16 cellular contexts compared by ENCODE assay signal in genomic region chr6:116073765-116074450, GRCh38. TPM values are rescaled to one million over a fixed set of nuclear protein-coding genes. Genes with fewer than 3 reads are reported as not detected.
DNase-seq lines count a peak whose midpoint lies in the region; ATAC-seq, FAIRE-seq and TF ChIP-seq lines count a peak whose summit lies in the region.
"Had no signal": no experiment of that assay in that cellular context is flagged by ENCODE, and none has a peak within 500 bp of the region (broad histone marks: within the 10 kb centered on the region; RNA-seq: fewer than 3 reads in every experiment).

No MANE protein-coding gene starts in this region.

- H3K4me1 ChIP-seq in A549 (peaks cover 45% of the 10 kb centered on the region), RWPE2 (ENCODE audit: insufficient read depth, poor library complexity, severe bottlenecking) (peaks cover 26% of the 10 kb centered on the region), stomach (peaks cover 0 to 5% (median 0%) of the 10 kb centered on the region in 4 donors)

- CTCF ChIA-PET in A549 (lab: Yijun Ruan, JAX): interaction anchor here (0.8 to 1.3 kb wide), 4 partner anchors 11 to 27 kb away, joined by 3 to 6 read pairs (median 4); partner anchors contain the start of genes FRK and NT5DC1

- H3K27ac ChIP-seq in A549: peak overlapping the region; percentile 60 to 67
- H3K27ac ChIP-seq in RWPE2 (ENCODE audit: poor library complexity, severe bottlenecking): no peak overlapping the region
- no peak overlapping the region for H3K27ac ChIP-seq in stomach

- FAIRE-seq in A549 (lab: Jason Lieb, UNC): no peak
- peak; percentile 6 for FAIRE-seq in H54 (lab: Jason Lieb, UNC)
- FAIRE-seq: TTC549 had no signal

- TF ChIP-seq RAD21 in A549 (conservative IDR thresholded peaks at IDR 0.05 in 1 of 2, IDR thresholded peaks at IDR 0.05 in 1 of 2): no peak

- peak overlapping the region; percentile 74 for H3K4me2 ChIP-seq in A549

- TF ChIP-seq POLR2A in A549 (IDR thresholded peaks at IDR 0.05; ENCODE audit: low read length) (no peak), H54 (IDR thresholded peaks at IDR 0.05; ENCODE audit: low read depth, low read length) (no peak), stomach (IDR thresholded peaks at IDR 0.05) (no peak)

- POLR2A ChIA-PET in A549 (lab: Yijun Ruan, JAX): interaction anchor here (0.7 to 1.2 kb wide), 2 partner anchors 13 to 27 kb away, joined by 4 to 5 read pairs; partner anchors contain the start of genes FRK and NT5DC1

- TF ChIP-seq EP300 in A549 (IDR thresholded peaks at IDR 0.05): no peak
- TF ChIP-seq EP300 in stomach (IDR thresholded peaks at IDR 0.05): no peak

- in situ Hi-C loops in GM13976 (cut with MboI; ENCODE audit: low sequenced_read_pairs, unreplicated experiment): no loop called here

- H3K9me3 ChIP-seq in A549: no peaks in the 10 kb centered on the region
- no peaks in the 10 kb centered on the region for H3K9me3 ChIP-seq in RWPE2 (ENCODE audit: severe bottlenecking)
- H3K9me3 ChIP-seq in stomach: no peaks in the 10 kb centered on the region

- intact Hi-C loops in stomach (cut with DNase I; ENCODE audit: low total_unique reads): no loop called here

- peak; percentile 14 to 39 for DNase-seq in A549 (ENCODE audit: low read depth in 1 of 2, low spot score in 1 of 2)
- DNase-seq in H54 (ENCODE audit: insufficient read length, low spot score): no peak
- no peak for DNase-seq in RWPE2 (ENCODE audit: low spot score)
- DNase-seq in fibroblast of the conjunctiva (ENCODE audit: low read depth): peak; percentile 5
- no peak for DNase-seq in GM13976 (ENCODE audit: low spot score)
- DNase-seq in stomach: no peak
- DNase-seq in activated T-cell treated with anti-CD3 and anti-CD28 coated beads, Interleukin-2, amount 50 U/mL, for 48 hours: no peak
- DNase-seq: activated naive CD8-positive, alpha-beta T cell treated with anti-CD3 and anti-CD28 coated beads, Interleukin-2, amount 50 U/mL, for 24 hours; AML-193; effector CD8-positive, alpha-beta T cell; GDM1; NCI-H1930; right cardiac atrium had no signal

- TF ChIP-seq CTCF in A549 (IDR thresholded peaks at IDR 0.05) (no peak), RWPE2 (IDR thresholded peaks at IDR 0.05; ENCODE audit: poor library complexity, severe bottlenecking) (no peak), GM13976 (IDR thresholded peaks at IDR 0.05; ENCODE audit: borderline replicate concordance, control extremely low read depth, extremely low read depth, insufficient read depth, missing control alignments) (no peak), stomach (IDR thresholded peaks at IDR 0.05) (no peak)

- no peak overlapping the region for H3K4me3 ChIP-seq in A549
- H3K4me3 ChIP-seq in RWPE2 (ENCODE audit: severe bottlenecking): no peak overlapping the region
- no peak overlapping the region for H3K4me3 ChIP-seq in stomach

- H3K36me3 ChIP-seq in RWPE2 (ENCODE audit: low read depth): no peaks in the 10 kb centered on the region
- H3K36me3 ChIP-seq in stomach: no peaks in the 10 kb centered on the region

- 7% methylated on average over 2 of the region's 2 CpGs for WGBS in A549 (ENCODE audit: missing lambda C conversion rate)
- WGBS in stomach, 5 donors: 73 to 90% (median 83%) methylated on average over 2 of the region's 2 CpGs

- H3K27me3 ChIP-seq in RWPE2 (ENCODE audit: insufficient read depth, poor library complexity, severe bottlenecking) (no peaks in the 10 kb centered on the region), stomach (no peaks in the 10 kb centered on the region)

- ATAC-seq in A549: peak; percentile 71 to 81
- ATAC-seq in RWPE2 (ENCODE audit: low read depth): peak; percentile 93
- no peak for ATAC-seq in GM18517 (IDR thresholded peaks at IDR 0.05; ENCODE audit: unreplicated experiment)
- ATAC-seq: activated naive CD8-positive, alpha-beta T cell treated with anti-CD3 and anti-CD28 coated beads, Interleukin-2, amount 50 U/mL, for 24 hours; right cardiac atrium had no signal

TF ChIP-seq in A549, 52 proteins besides CTCF, POLR2A, EP300 and RAD21:
- peak; percentile 58; the same call in 1 of the 2 replicates for TF ChIP-seq JUNB (IDR thresholded peaks at IDR 0.05)
- TF ChIP-seq RARB (CRISPR knock-in tag; IDR thresholded peaks at IDR 0.05): no peak
- TF ChIP-seq POLR2AphosphoS2 (conservative IDR thresholded peaks at IDR 0.05; ENCODE audit: low read length): no peak
- no peak for TF ChIP-seq RNF2 (IDR thresholded peaks at IDR 0.05; ENCODE audit: borderline replicate concordance, low read depth)
- TF ChIP-seq, protein P1, sequence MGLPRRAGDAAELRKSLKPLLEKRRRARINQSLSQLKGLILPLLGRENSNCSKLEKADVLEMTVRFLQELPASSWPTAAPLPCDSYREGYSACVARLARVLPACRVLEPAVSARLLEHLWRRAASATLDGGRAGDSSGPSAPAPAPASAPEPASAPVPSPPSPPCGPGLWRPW (IDR thresholded peaks at IDR 0.05): no peak
- no peak for TF ChIP-seq CHD2 (IDR thresholded peaks at IDR 0.05; ENCODE audit: low read length, partially characterized antibody)
- peak; percentile 74 for TF ChIP-seq FOSL2 (IDR thresholded peaks at IDR 0.05)
- TF ChIP-seq FOSL2 (CRISPR knock-in tag; IDR thresholded peaks at IDR 0.05): peak; percentile 90

RNA-seq across cellular contexts. Expression of gene FRK, which starts 13.2 kb away (rescaled TPM):
- polyA plus RNA-seq in A549 (2011; rRNA removed) (6.7 and 8.9 TPM in 2 replicates), A549 (2017; fragmentation: RNase III; extraction: RNeasy Plus Mini Kit Qiagen cat#74134 plus additional on column Dnase treatment) (1.7 to 2.2 TPM (median 2.1 TPM) in 3 replicates), stomach (1 to 10 TPM; 1.0 to 1.8 (median 1.8) TPM)
- polyA plus RNA-seq in A549 (2012; cell fraction: cytosol; rRNA removed): 0.67 and 0.93 TPM in 2 replicates
- polyA plus RNA-seq in A549 (2012; cell fraction: nucleus; rRNA removed): 0.82 and 1.2 TPM in 2 replicates
- polyA minus RNA-seq in A549 (2011; rRNA and poly(A)+ RNA removed): 15.4 and 18.7 TPM in 2 replicates
- 10 to 100 TPM in 3 of 5 donors, 1 to 10 TPM in 2; 4.7 to 23.3 (median 10.7) TPM for total RNA-seq in stomach

RNA-seq across cellular contexts. Expression of gene NT5DC1, which starts 26.7 kb away (rescaled TPM):
- polyA plus RNA-seq in A549 (2011; rRNA removed) (27.2 and 31.5 TPM in 2 replicates), A549 (2017; fragmentation: RNase III; extraction: RNeasy Plus Mini Kit Qiagen cat#74134 plus additional on column Dnase treatment) (26.9 to 28.6 TPM (median 27.0 TPM) in 3 replicates), stomach (10 to 100 TPM in 2 of 3 donors, 1 to 10 TPM in 1; 8.0 to 14.7 (median 12.7) TPM)
- 14.2 and 16.1 TPM in 2 replicates for polyA plus RNA-seq in A549 (2012; cell fraction: cytosol; rRNA removed)
- 15.3 and 19.4 TPM in 2 replicates for polyA plus RNA-seq in A549 (2012; cell fraction: nucleus; rRNA removed)
- 14.6 and 15.8 TPM in 2 replicates for polyA minus RNA-seq in A549 (2011; rRNA and poly(A)+ RNA removed)
- 100 to 1,000 TPM in 1 of 5 donors, 10 to 100 TPM in 4; 15.6 to 136 (median 22.9) TPM for total RNA-seq in stomach

RNA-seq across cellular contexts. Expression of gene COL10A1, which starts 52.0 kb away (rescaled TPM):
- polyA plus RNA-seq in A549 (2011; rRNA removed) (0.09 TPM in 1 of 2 replicates, not detected in the other), A549 (2017; fragmentation: RNase III; extraction: RNeasy Plus Mini Kit Qiagen cat#74134 plus additional on column Dnase treatment) (not detected in 3 replicates), stomach (not detected)
- not detected in 2 replicates for polyA plus RNA-seq in A549 (2012; cell fraction: cytosol; rRNA removed)
- not detected in 2 replicates for polyA plus RNA-seq in A549 (2012; cell fraction: nucleus; rRNA removed)
- polyA minus RNA-seq in A549 (2011; rRNA and poly(A)+ RNA removed): 1.4 TPM in 1 of 2 replicates, not detected in the other
- under 1 TPM in 1 of 5 donors, not detected in 4; 0.37 TPM for total RNA-seq in stomach
- total RNA-seq: right cardiac atrium, temporal lobe had no signal

Comparison
In these comparisons a context has a peak if more than half of its experiments do, and no peak if none do; other contexts are left out.
1. DNase-seq: peak in A549 (2 of 2) and fibroblast of the conjunctiva (single experiment); none in H54 (single experiment), RWPE2 (single experiment), GM13976 (single experiment), stomach (single experiment) and activated T-cell treated with anti-CD3 and anti-CD28 coated beads, Interleukin-2, amount 50 U/mL, for 48 hours (0 of 2).
2. H3K27ac ChIP-seq: peak in A549 (2 of 2); none in RWPE2 (single experiment) and stomach (0 of 5).